ENCODE assay signal across 8 cellular contexts in genomic region chr2:161606327-161606726, GRCh38. TPM values are rescaled to one million over a fixed set of nuclear protein-coding genes. Genes with fewer than 3 reads are reported as not detected.
"Had no signal": no experiment of that assay in that cellular context is flagged by ENCODE, and none has a peak within 500 bp of the region (broad histone marks: within the 10 kb centered on the region; RNA-seq: fewer than 3 reads in every experiment).

No MANE protein-coding gene starts in this region.

- H3K27ac Mint-ChIP-seq: HFFc6 had no signal

- ATAC-seq: HCT116, K562 had no signal

- H3K4me3 Mint-ChIP-seq: HFFc6 had no signal

- DNase-seq: GM23248, GOT3, H7, HFFc6, IMR-90 had no signal

- H3K9me3 Mint-ChIP-seq: HFFc6 had no signal

RNA-seq across cellular contexts. Expression of gene SLC4A10, which starts 17.9 kb away (rescaled TPM):
- total RNA-seq: GM23248, HFFc6, HT-29, IMR-90, K562 had no signal
